7 cellular contexts compared by ENCODE assay signal in genomic region chr17:46591332-46591731, GRCh38. TPM values are rescaled to one million over a fixed set of nuclear protein-coding genes. Genes with fewer than 3 reads are reported as not detected.
DNase-seq lines count a peak whose midpoint lies in the region; ATAC-seq and TF ChIP-seq lines count a peak whose summit lies in the region.
"Not testable (repeated sequence)": the region's sequence is repeated elsewhere in the genome, so short reads cannot be mapped to it uniquely, and the experiment has no call there.

No MANE protein-coding gene starts in this region.

- not testable (repeated sequence) for H4K20me1 ChIP-seq in HCT116 (ENCODE audit: insufficient read depth); PC-3 (ENCODE audit: low read length)

- not testable (repeated sequence) for H3K27me3 Mint-ChIP-seq in activated T-cell treated with anti-CD3 and anti-CD28 coated beads, Interleukin-2, amount 50 U/mL, for 4 hours (ENCODE audit: low read depth); effector memory CD8-positive, alpha-beta T cell

- H3F3A ChIP-seq in PC-3 (ENCODE audit: low read length, unreplicated experiment), result not testable (repeated sequence)

- not testable (repeated sequence) for H3K4me3 Mint-ChIP-seq in activated T-cell treated with anti-CD3 and anti-CD28 coated beads, Interleukin-2, amount 50 U/mL, for 4 hours; effector memory CD8-positive, alpha-beta T cell

- not testable (repeated sequence) for TF ChIP-seq CTCF in HCT116 (IDR thresholded peaks at IDR 0.05 in 2 of 3, conservative IDR thresholded peaks at IDR 0.05 in 1 of 3; ENCODE audit: borderline replicate concordance in 1 of 3, insufficient read depth in 1 of 3, low read depth in 2 of 3, low read length in 2 of 3); PC-3 (conservative IDR thresholded peaks at IDR 0.05; ENCODE audit: low read depth, low read length)

- POLR2A ChIA-PET in HCT116 (lab: Charles Lee); PC-3 (lab: Charles Lee; ENCODE audit: unreplicated experiment): not testable (repeated sequence)

- BruUV-seq in HCT116 (replicated peaks; lab: Mats Ljungman, UMichigan), result not testable (repeated sequence)
- TSS peak; percentile 38 for BruUV-seq in PC-3 (replicated peaks; lab: Mats Ljungman, UMichigan)

- not testable (repeated sequence) for H3K4me3 ChIP-seq in HCT116 (replicated peaks in 1 of 2; ENCODE audit: low read depth in 1 of 2, low read length in 2 of 2); PC-3 (ENCODE audit: low read length)

- intact Hi-C loops in HCT116 (cut with micrococcal nuclease); PC-3 (cut with micrococcal nuclease); sciatic nerve (cut with DNase I): not testable (repeated sequence)

- not testable (repeated sequence) for H3K36me3 ChIP-seq in HCT116 (ENCODE audit: control insufficient read depth in 1 of 2, insufficient read depth in 2 of 2, low read length in 2 of 2); PC-3 (ENCODE audit: low read depth, low read length)

- not testable (repeated sequence) for H3K27ac ChIP-seq in HCT116 (ENCODE audit: low read depth, low read length); PC-3 (ENCODE audit: low read length)

- H3K4me1 Mint-ChIP-seq in activated T-cell treated with anti-CD3 and anti-CD28 coated beads, Interleukin-2, amount 50 U/mL, for 4 hours (ENCODE audit: low read depth); effector memory CD8-positive, alpha-beta T cell (ENCODE audit: low read depth in 2 of 2): not testable (repeated sequence)

- TF ChIP-seq POLR2A in HCT116 (IDR thresholded peaks at IDR 0.05; ENCODE audit: borderline replicate concordance, extremely low read depth, insufficient read depth, insufficient read length), result not testable (repeated sequence)

- H3K9me3 ChIP-seq in HCT116 (ENCODE audit: control insufficient read depth in 1 of 2, insufficient read depth in 1 of 2, low read depth in 1 of 2, low read length in 2 of 2); PC-3 (ENCODE audit: low read length): not testable (repeated sequence)

- not testable (repeated sequence) for H3K9me2 ChIP-seq in HCT116 (ENCODE audit: insufficient read depth); PC-3 (replicated peaks; ENCODE audit: low read length)

- H2AFZ ChIP-seq in HCT116 (ENCODE audit: low read depth, low read length, poor library complexity, severe bottlenecking); PC-3 (ENCODE audit: low read length): not testable (repeated sequence)

- not testable (repeated sequence) for H3K9me3 Mint-ChIP-seq in activated T-cell treated with anti-CD3 and anti-CD28 coated beads, Interleukin-2, amount 50 U/mL, for 4 hours; effector memory CD8-positive, alpha-beta T cell

- CTCF ChIA-PET in HCT116 (lab: Charles Lee); PC-3 (lab: Charles Lee): not testable (repeated sequence)

- ATAC-seq in GM18520 (IDR thresholded peaks at IDR 0.05; ENCODE audit: unreplicated experiment), result peak; percentile 43
- peak; percentile 55 for ATAC-seq in HCT116
- ATAC-seq in PC-3, result peak; percentile 81
- ATAC-seq in activated T-cell treated with anti-CD3 and anti-CD28 coated beads, Interleukin-2, amount 50 U/mL, for 4 hours, result peak; percentile 17 to 33
- ATAC-seq in effector memory CD8-positive, alpha-beta T cell (replicated peaks), result peak; percentile 55
- ATAC-seq in left lobe of liver, result peak; percentile 51
- ATAC-seq in sciatic nerve, result peak; percentile 64

- not testable (repeated sequence) for H3K27ac Mint-ChIP-seq in effector memory CD8-positive, alpha-beta T cell

- not testable (repeated sequence) for H3K9ac ChIP-seq in HCT116 (ENCODE audit: low read length); PC-3 (ENCODE audit: low read length)

- H3K27me3 ChIP-seq in HCT116 (ENCODE audit: insufficient read depth, low read length); PC-3 (ENCODE audit: low read length): not testable (repeated sequence)

- not testable (repeated sequence) for DNase-seq in HCT116 (ENCODE audit: low read depth, low spot score); PC-3; activated T-cell treated with anti-CD3 and anti-CD28 coated beads, Interleukin-2, amount 50 U/mL, for 4 hours; effector memory CD8-positive, alpha-beta T cell; left lobe of liver (ENCODE audit: low spot score); sciatic nerve (ENCODE audit: low spot score)

- H3K36me3 Mint-ChIP-seq in activated T-cell treated with anti-CD3 and anti-CD28 coated beads, Interleukin-2, amount 50 U/mL, for 4 hours (ENCODE audit: insufficient read depth); effector memory CD8-positive, alpha-beta T cell (ENCODE audit: insufficient read depth): not testable (repeated sequence)

- H3K4me2 ChIP-seq in HCT116 (ENCODE audit: low read length); PC-3 (ENCODE audit: low read length): not testable (repeated sequence)

- RAD21 ChIA-PET in HCT116 (lab: Charles Lee; ENCODE audit: low non-redundant PET in 1 of 2, low total read pairs in 2 of 2, uncharacterized antibody in 2 of 2, unreplicated experiment in 2 of 2), result not testable (repeated sequence)

- not testable (repeated sequence) for H3K79me2 ChIP-seq in HCT116 (ENCODE audit: insufficient read depth, low read length); PC-3 (ENCODE audit: low read length)

- not testable (repeated sequence) for TF ChIP-seq RAD21 in HCT116 (IDR thresholded peaks at IDR 0.05; ENCODE audit: low read depth)

- H3K4me1 ChIP-seq in HCT116 (ENCODE audit: control insufficient read depth in 1 of 2, insufficient read depth in 2 of 2, low read length in 2 of 2); PC-3 (ENCODE audit: insufficient read depth, low read length): not testable (repeated sequence)

RNA-seq across cellular contexts. Expression of gene NSF, which starts 0.9 kb away (rescaled TPM):
- total RNA-seq in HCT116 (2021; ENCODE audit: unreplicated experiment), result 61.1 TPM
- 30.8 and 40.0 TPM in 2 replicates for polyA plus RNA-seq in HCT116 (2012)
- 50.3 and 52.2 TPM in 2 replicates for total RNA-seq in PC-3 (2014; rRNA removed)
- total RNA-seq in activated T-cell treated with anti-CD3 and anti-CD28 coated beads, Interleukin-2, amount 50 U/mL, for 4 hours, result 10 to 100 TPM; 24.0 to 28.1 (median 25.2) TPM
- 23.1 TPM for total RNA-seq in left lobe of liver
- total RNA-seq in sciatic nerve, result 27.8 TPM

RNA-seq across cellular contexts. Expression of gene ARL17A, which starts 11.8 kb away (rescaled TPM):
- total RNA-seq in HCT116 (2021; ENCODE audit: unreplicated experiment) (15.1 TPM), PC-3 (2014; rRNA removed) (6.0 and 8.5 TPM in 2 replicates), left lobe of liver (9.6 TPM), sciatic nerve (11.0 TPM)
- 7.2 and 8.6 TPM in 2 replicates for polyA plus RNA-seq in HCT116 (2012)
- 10 to 100 TPM in 1 of 3 donors, 1 to 10 TPM in 2; 3.9 to 11.7 (median 8.5) TPM for total RNA-seq in activated T-cell treated with anti-CD3 and anti-CD28 coated beads, Interleukin-2, amount 50 U/mL, for 4 hours

Comparison
In these comparisons a context has a peak if more than half of its experiments do, and no peak if none do; other contexts are left out.
1. ATAC-seq: peak in every context shown above with its lines; median percentile 81 in PC-3; 64 in sciatic nerve; 55 in HCT116; 55 in effector memory CD8-positive, alpha-beta T cell; 51 in left lobe of liver; 43 in GM18520; 25 in activated T-cell treated with anti-CD3 and anti-CD28 coated beads, Interleukin-2, amount 50 U/mL, for 4 hours.